ENCODE assay signal across 23 cellular contexts in the genomic region with DNA sequence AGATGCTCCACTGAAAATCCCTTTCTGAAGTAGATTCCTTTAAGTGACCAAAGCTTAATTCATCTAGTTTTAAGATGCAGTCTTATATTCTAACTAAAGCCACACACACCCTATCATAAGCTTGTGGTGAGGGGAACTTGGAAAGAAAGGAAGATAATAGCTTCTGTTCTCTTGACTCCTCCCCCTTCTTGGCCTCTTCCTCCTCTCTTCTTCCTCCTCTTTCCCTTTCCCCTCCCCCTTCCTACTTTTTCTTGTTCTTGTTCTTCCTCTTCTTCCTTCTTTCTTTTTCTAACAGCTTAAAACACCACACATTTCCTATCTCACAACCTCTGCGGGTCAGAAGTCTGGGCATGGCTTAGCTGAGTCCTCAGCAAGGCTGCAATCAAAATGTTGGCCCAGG. TPM values are rescaled to one million over a fixed set of nuclear protein-coding genes. Genes with fewer than 3 reads are reported as not detected.
A peak's percentile ranks its signal among the peaks of the same experiment; 100 is the strongest.
DNase-seq lines count a peak whose midpoint lies in the region; ATAC-seq, FAIRE-seq and TF ChIP-seq lines count a peak whose summit lies in the region.
"Had no signal": no experiment of that assay in that cellular context is flagged by ENCODE, and none has a peak within 500 bp of the region (broad histone marks: within the 10 kb centered on the region; RNA-seq: fewer than 3 reads in every experiment).

No MANE protein-coding gene starts in this region.

- peaks cover 66% of the 10 kb centered on the region for H3K36me3 Mint-ChIP-seq in T-helper 1 cell treated with Interleukin-12 subunit alpha and Interleukin-12 subunit beta and Interleukin-4 antibody, amounts not matched to agents 30 μg/mL and 1 μg/mL, for 36 hours (ENCODE audit: low read depth)
- H3K36me3 Mint-ChIP-seq in CD14-positive monocyte: no peaks in the 10 kb centered on the region
- peaks cover 46% of the 10 kb centered on the region for H3K36me3 Mint-ChIP-seq in activated T-helper 17 cell treated with anti-CD3 and anti-CD28 coated beads, Interleukin-2, amount 50 U/mL, for 72 hours (ENCODE audit: low read depth)
- H3K36me3 Mint-ChIP-seq in neural progenitor cell: no peaks in the 10 kb centered on the region

- no peaks in the 10 kb centered on the region for H4K20me1 ChIP-seq in neural progenitor cell (ENCODE audit: low read depth)

- H3K9me3 Mint-ChIP-seq in T-helper 1 cell treated with Interleukin-12 subunit alpha and Interleukin-12 subunit beta and Interleukin-4 antibody, amounts not matched to agents 30 μg/mL and 1 μg/mL, for 36 hours: no peaks in the 10 kb centered on the region
- peaks cover 0 to 10% (median 2%) of the 10 kb centered on the region in 7 donors for H3K9me3 Mint-ChIP-seq in CD14-positive monocyte
- peaks cover 16% of the 10 kb centered on the region for H3K9me3 Mint-ChIP-seq in activated T-helper 17 cell treated with anti-CD3 and anti-CD28 coated beads, Interleukin-2, amount 50 U/mL, for 72 hours
- no peaks in the 10 kb centered on the region for H3K9me3 Mint-ChIP-seq in neural progenitor cell

- no peak for ATAC-seq in activated T-helper 17 cell treated with anti-CD3 and anti-CD28 coated beads, Interleukin-2, amount 50 U/mL, for 72 hours (replicated peaks)
- ATAC-seq: left lobe of liver had no signal

- TF ChIP-seq CTCF in CD14-positive monocyte (IDR thresholded peaks at IDR 0.05) (no peak), neural progenitor cell (IDR thresholded peaks at IDR 0.05) (no peak)

- no peak overlapping the region for H3K4me3 ChIP-seq in neural progenitor cell
- H3K4me3 ChIP-seq: adrenal gland, esophagus muscularis mucosa had no signal

- no peaks in the 10 kb centered on the region for H3K79me2 ChIP-seq in neural progenitor cell (ENCODE audit: low read depth)

- H3K4me2 ChIP-seq in neural progenitor cell: no peak overlapping the region
- H3K4me2 ChIP-seq: SK-N-SH had no signal

- no peaks in the 10 kb centered on the region for H3K4me1 ChIP-seq in neural progenitor cell
- H3K4me1 ChIP-seq: adrenal gland, esophagus muscularis mucosa had no signal

- H3K9ac ChIP-seq in neural progenitor cell: no peak overlapping the region
- H3K9ac ChIP-seq: SK-N-SH had no signal

- no peak overlapping the region for H3K4me3 Mint-ChIP-seq in T-helper 1 cell treated with Interleukin-12 subunit alpha and Interleukin-12 subunit beta and Interleukin-4 antibody, amounts not matched to agents 30 μg/mL and 1 μg/mL, for 36 hours
- H3K4me3 Mint-ChIP-seq in CD14-positive monocyte: no peak overlapping the region
- peak overlapping the region; percentile 7 for H3K4me3 Mint-ChIP-seq in activated T-helper 17 cell treated with anti-CD3 and anti-CD28 coated beads, Interleukin-2, amount 50 U/mL, for 72 hours
- no peak overlapping the region for H3K4me3 Mint-ChIP-seq in neural progenitor cell

- DNase-seq in T-helper 1 cell: no peak
- DNase-seq in CD14-positive monocyte (ENCODE audit: low spot score): no peak
- peak; percentile 82 for DNase-seq in MV-4-11 (lab: John Stamatoyannopoulos, UW)
- DNase-seq in urothelium cell line (ENCODE audit: low spot score): no peak
- DNase-seq in cerebellar cortex (ENCODE audit: low spot score): no peak
- DNase-seq in neural progenitor cell (ENCODE audit: low spot score): no peak
- DNase-seq: adrenal gland; caudate nucleus; CD4-positive, CD25-positive, alpha-beta regulatory T cell; GOT3; NCI-H1694; NCI-H774; SK-N-SH had no signal

- H3K4me1 Mint-ChIP-seq in T-helper 1 cell treated with Interleukin-12 subunit alpha and Interleukin-12 subunit beta and Interleukin-4 antibody, amounts not matched to agents 30 μg/mL and 1 μg/mL, for 36 hours (ENCODE audit: low read depth): peaks cover 68% of the 10 kb centered on the region
- H3K4me1 Mint-ChIP-seq in CD14-positive monocyte (peaks cover 37% of the 10 kb centered on the region), neural progenitor cell (peaks cover 2% of the 10 kb centered on the region)
- peaks cover 45% of the 10 kb centered on the region for H3K4me1 Mint-ChIP-seq in activated T-helper 17 cell treated with anti-CD3 and anti-CD28 coated beads, Interleukin-2, amount 50 U/mL, for 72 hours

- no peaks in the 10 kb centered on the region for H3K36me3 ChIP-seq in neural progenitor cell
- H3K36me3 ChIP-seq: adrenal gland, esophagus muscularis mucosa had no signal

- H3K9me3 ChIP-seq in neural progenitor cell (ENCODE audit: low read depth): no peaks in the 10 kb centered on the region
- H3K9me3 ChIP-seq: adrenal gland, esophagus muscularis mucosa, SK-N-SH had no signal

- H3K27me3 ChIP-seq in neural progenitor cell: no peaks in the 10 kb centered on the region
- H3K27me3 ChIP-seq: adrenal gland, esophagus muscularis mucosa had no signal

- H2AFZ ChIP-seq in neural progenitor cell (replicated peaks): no peak overlapping the region

- H3K27ac Mint-ChIP-seq in T-helper 1 cell treated with Interleukin-12 subunit alpha and Interleukin-12 subunit beta and Interleukin-4 antibody, amounts not matched to agents 30 μg/mL and 1 μg/mL, for 36 hours: peak overlapping the region; percentile 46
- peak overlapping the region in 4 of 7 donors; percentile 3 to 91 (median 34) for H3K27ac Mint-ChIP-seq in CD14-positive monocyte
- H3K27ac Mint-ChIP-seq in activated T-helper 17 cell treated with anti-CD3 and anti-CD28 coated beads, Interleukin-2, amount 50 U/mL, for 72 hours: peak overlapping the region; percentile 48
- H3K27ac Mint-ChIP-seq in neural progenitor cell: no peak overlapping the region

- H3F3A ChIP-seq in neural progenitor cell (ENCODE audit: low read depth): no peaks in the 10 kb centered on the region

- H3K27ac ChIP-seq in neural progenitor cell: no peak overlapping the region
- H3K27ac ChIP-seq: 22Rv1, adrenal gland, esophagus muscularis mucosa, VCaP had no signal

- intact Hi-C loops in CD14-positive monocyte (cut with micrococcal nuclease): no loop called here

- no peaks in the 10 kb centered on the region for H3K27me3 Mint-ChIP-seq in T-helper 1 cell treated with Interleukin-12 subunit alpha and Interleukin-12 subunit beta and Interleukin-4 antibody, amounts not matched to agents 30 μg/mL and 1 μg/mL, for 36 hours (ENCODE audit: low read depth)
- no peaks in the 10 kb centered on the region for H3K27me3 Mint-ChIP-seq in CD14-positive monocyte (ENCODE audit: low read depth in 3 of 3)
- no peaks in the 10 kb centered on the region for H3K27me3 Mint-ChIP-seq in activated T-helper 17 cell treated with anti-CD3 and anti-CD28 coated beads, Interleukin-2, amount 50 U/mL, for 72 hours
- no peaks in the 10 kb centered on the region for H3K27me3 Mint-ChIP-seq in neural progenitor cell (ENCODE audit: insufficient read depth, low read depth)
- H3K27me3 Mint-ChIP-seq: CD4-positive, CD25-positive, alpha-beta regulatory T cell had no signal

- FAIRE-seq in urothelium cell line (lab: Jason Lieb, UNC): no peak
- FAIRE-seq: GM18507 had no signal

RNA-seq across cellular contexts. Expression of gene IL7R, which starts 23.5 kb away (rescaled TPM):
- 1 to 10 TPM; 1.1 to 1.9 TPM for polyA plus RNA-seq in CD14-positive monocyte
- total RNA-seq in activated T-helper 17 cell treated with anti-CD3 and anti-CD28 coated beads, Interleukin-2, amount 50 U/mL, for 72 hours: 100 to 1,000 TPM; 162 to 203 TPM
- total RNA-seq in neural progenitor cell (ENCODE audit: low replicate concordance): not detected in 2 replicates

RNA-seq across cellular contexts. Expression of gene CAPSL, which starts 58.3 kb away (rescaled TPM):
- not detected for polyA plus RNA-seq in CD14-positive monocyte
- 1 to 10 TPM in 1 of 2 donors, not detected in 1; 1.1 TPM for total RNA-seq in activated T-helper 17 cell treated with anti-CD3 and anti-CD28 coated beads, Interleukin-2, amount 50 U/mL, for 72 hours
- total RNA-seq in neural progenitor cell (ENCODE audit: low replicate concordance): 0.15 TPM in 1 of 2 replicates, not detected in the other
- total RNA-seq: adrenal gland; CD4-positive, CD25-positive, alpha-beta regulatory T cell; Daoy; esophagus muscularis mucosa; left lobe of liver; renal cortical epithelial cell; temporal lobe had no signal
- polyA plus RNA-seq: CD4-positive, CD25-positive, alpha-beta regulatory T cell had no signal

Comparison
In these comparisons a context has a peak if more than half of its experiments do, and no peak if none do; other contexts are left out.
1. RNA of gene IL7R, which starts 23.5 kb away (total RNA-seq): 162 to 203 TPM in activated T-helper 17 cell treated with anti-CD3 and anti-CD28 coated beads, Interleukin-2, amount 50 U/mL, for 72 hours; not detected in neural progenitor cell; every median in the first group is over 100 times any median in the second.